8 cellular contexts compared by ENCODE assay signal in genomic region chr15:75030023-75030413, GRCh38. TPM values are rescaled to one million over a fixed set of nuclear protein-coding genes. Genes with fewer than 3 reads are reported as not detected.
DNase-seq lines count a peak whose midpoint lies in the region; TF ChIP-seq lines count a peak whose summit lies in the region.

No MANE protein-coding gene starts in this region.

- H3K9me3 ChIP-seq in MM.1S (replicated peaks; ENCODE audit: insufficient read depth, low read length) (no peaks in the 10 kb centered on the region), neuronal stem cell (replicated peaks in 1 of 2; ENCODE audit: control insufficient read depth in 2 of 2, insufficient read depth in 1 of 2, low read depth in 1 of 2, low read length in 2 of 2) (no peaks in the 10 kb centered on the region)

- H3K36me3 ChIP-seq in ACC112 (ENCODE audit: insufficient read depth, low read length): no peaks in the 10 kb centered on the region
- H3K36me3 ChIP-seq in MM.1S (replicated peaks; ENCODE audit: insufficient read depth, low read length): no peaks in the 10 kb centered on the region
- H3K36me3 ChIP-seq in neuronal stem cell (replicated peaks in 1 of 2; ENCODE audit: control insufficient read depth in 2 of 2, insufficient read depth in 2 of 2, low read length in 2 of 2): peaks cover 4 to 70% of the 10 kb centered on the region in 2 donors

- WGBS in neuronal stem cell (ENCODE audit: extremely low coverage in 2 of 2, insufficient read length in 2 of 2, insufficient replicate concordance in 1 of 2), 2 donors: no CpG with 5 or more reads among the region's 2 CpGs

- peak overlapping the region; percentile 17 for H3K14ac ChIP-seq in neuronal stem cell (ENCODE audit: low read length)

- no peak overlapping the region for H2BK120ac ChIP-seq in neuronal stem cell (ENCODE audit: low read depth, low read length)

- H3K4me2 ChIP-seq in MM.1S (ENCODE audit: low read depth, low read length): peak overlapping the region; percentile 68; the same call in 1 of the 2 replicates
- H3K4me2 ChIP-seq in neuronal stem cell (ENCODE audit: insufficient read depth, low read length, poor library complexity, severe bottlenecking): no peak overlapping the region

- no peak overlapping the region for H3K23ac ChIP-seq in neuronal stem cell (ENCODE audit: low read depth, low read length, poor library complexity)

- peak overlapping the region; percentile 61 for H2AK5ac ChIP-seq in neuronal stem cell (ENCODE audit: low read depth, low read length)

- peaks cover 4% of the 10 kb centered on the region for H3K79me2 ChIP-seq in ACC112 (ENCODE audit: control insufficient read depth, insufficient read depth, low read length, unreplicated experiment)
- H3K79me2 ChIP-seq in MM.1S (ENCODE audit: low read length): peaks cover 81% of the 10 kb centered on the region

- H3K27me3 ChIP-seq in ACC112 (ENCODE audit: insufficient read depth, low read length) (no peaks in the 10 kb centered on the region), MM.1S (replicated peaks; ENCODE audit: insufficient read depth, low read length) (no peaks in the 10 kb centered on the region), neuronal stem cell (ENCODE audit: control insufficient read depth in 3 of 3, insufficient read depth in 3 of 3, low read depth in 1 of 3, low read length in 3 of 3) (no peaks in the 10 kb centered on the region)

- H3F3A ChIP-seq in MM.1S (ENCODE audit: insufficient read depth, low read length): peaks cover 39% of the 10 kb centered on the region

- H3K27ac ChIP-seq in ACC112 (ENCODE audit: low read depth, low read length): peak overlapping the region; percentile 88
- H3K27ac ChIP-seq in MM.1S (ENCODE audit: low read length): no peak overlapping the region
- H3K27ac ChIP-seq in epithelial cell of prostate: peak overlapping the region; percentile 38
- no peak overlapping the region for H3K27ac ChIP-seq in neuronal stem cell (replicated peaks; ENCODE audit: low read length)

- peaks cover 29% of the 10 kb centered on the region for H3K4me1 ChIP-seq in ACC112 (ENCODE audit: control insufficient read depth, insufficient read depth, low read length, unreplicated experiment)
- peaks cover 72% of the 10 kb centered on the region for H3K4me1 ChIP-seq in MM.1S (ENCODE audit: low read length)
- H3K4me1 ChIP-seq in neuronal stem cell (ENCODE audit: control insufficient read depth in 2 of 2, insufficient read depth in 1 of 2, low read depth in 1 of 2, low read length in 2 of 2): peaks cover 0 to 3% of the 10 kb centered on the region in 2 donors

- no peak overlapping the region for H3K4ac ChIP-seq in neuronal stem cell (ENCODE audit: low read length)

- peaks cover 3% of the 10 kb centered on the region for H3K79me1 ChIP-seq in neuronal stem cell (ENCODE audit: low read depth, low read length)

- DNase-seq in MM.1S (no peak), epithelial cell of prostate (ENCODE audit: low read depth, low spot score) (no peak), neuronal stem cell (ENCODE audit: low spot score) (no peak), SIG-M5 (lab: John Stamatoyannopoulos, UW) (no peak), occipital lobe (lab: John Stamatoyannopoulos, UW) (no peak), LoVo (ENCODE audit: low spot score) (no peak)
- DNase-seq in stimulated activated naive CD4-positive, alpha-beta T cell (lab: John Stamatoyannopoulos, UW): no peak

- H3K4me3 ChIP-seq in ACC112 (ENCODE audit: low read depth, low read length) (peak overlapping the region; percentile 49), MM.1S (ENCODE audit: low read length) (no peak overlapping the region), neuronal stem cell (ENCODE audit: low read length in 2 of 2) (no peak overlapping the region)

- no peak overlapping the region for H2BK15ac ChIP-seq in neuronal stem cell (ENCODE audit: low read length)

- H3K9me2 ChIP-seq in MM.1S (replicated peaks; ENCODE audit: insufficient read depth, low read length): no peaks in the 10 kb centered on the region

- H4K8ac ChIP-seq in neuronal stem cell (ENCODE audit: low read depth, low read length): no peak overlapping the region

- no peak overlapping the region for H2BK5ac ChIP-seq in neuronal stem cell (ENCODE audit: low read length)

- H3K9ac ChIP-seq in MM.1S (ENCODE audit: low read length) (no peak overlapping the region; the same call in 1 of the 2 replicates), neuronal stem cell (ENCODE audit: low read depth, low read length, poor library complexity) (no peak overlapping the region)

- no peak for TF ChIP-seq CTCF in MM.1S (IDR thresholded peaks at IDR 0.05; ENCODE audit: low read length)

- no peak overlapping the region for H2BK12ac ChIP-seq in neuronal stem cell (ENCODE audit: low read length)

- no peak overlapping the region for H3K18ac ChIP-seq in neuronal stem cell (ENCODE audit: low read length)

- H2AFZ ChIP-seq in ACC112 (ENCODE audit: low read length, unreplicated experiment) (peak overlapping the region; percentile 59), MM.1S (ENCODE audit: low read length) (no peak overlapping the region), neuronal stem cell (ENCODE audit: low read length) (no peak overlapping the region)

- no peaks in the 10 kb centered on the region for H4K20me1 ChIP-seq in MM.1S (ENCODE audit: insufficient read depth, low read length)

- no peak overlapping the region for H4K91ac ChIP-seq in neuronal stem cell (ENCODE audit: low read depth, low read length, poor library complexity)

RNA-seq across cellular contexts. Expression of gene PPCDC, which starts 6.6 kb away (rescaled TPM):
- 6.1 TPM for polyA plus RNA-seq in neuronal stem cell (2013, experiment 1 of 2)
- polyA plus RNA-seq in neuronal stem cell (2013, experiment 2 of 2): 6.0 TPM
- total RNA-seq in occipital lobe: 7.2 TPM

RNA-seq across cellular contexts. Expression of gene SCAMP5, which starts 34.7 kb away (rescaled TPM):
- polyA plus RNA-seq in neuronal stem cell (2013, experiment 1 of 2): 28.0 TPM
- polyA plus RNA-seq in neuronal stem cell (2013, experiment 2 of 2): 27.3 TPM
- total RNA-seq in occipital lobe: 51.3 TPM

Comparison
In these comparisons a context has a peak if more than half of its experiments do, and no peak if none do; other contexts are left out.
1. H3K27ac ChIP-seq: peak in ACC112 (single experiment) and epithelial cell of prostate (single experiment); none in MM.1S (single experiment) and neuronal stem cell (single experiment).